ENCODE assay signal across 16 cellular contexts in genomic region chr2:239834143-239834542, GRCh38.
A peak's percentile ranks its signal among the peaks of the same experiment; 100 is the strongest.
DNase-seq lines count a peak whose midpoint lies in the region; ATAC-seq, FAIRE-seq and TF ChIP-seq lines count a peak whose summit lies in the region.
"Had no signal": no experiment of that assay in that cellular context is flagged by ENCODE, and none has a peak within 500 bp of the region (broad histone marks: within the 10 kb centered on the region; RNA-seq: fewer than 3 reads in every experiment).

No MANE protein-coding gene starts in this region.

- no peaks in the 10 kb centered on the region for H3K36me3 ChIP-seq in heart right ventricle
- H3K36me3 ChIP-seq in kidney (ENCODE audit: control insufficient read depth in 1 of 2, insufficient read depth in 2 of 2, low read length in 2 of 2), result no peaks in the 10 kb centered on the region

- H3K4me3 ChIP-seq in heart right ventricle (no peak overlapping the region), kidney (ENCODE audit: low read length in 2 of 2) (no peak overlapping the region)

- peaks cover 0 to 21% (median 5%) of the 10 kb centered on the region in 9 donors for H3K4me1 ChIP-seq in heart right ventricle
- peaks cover 0 to 6% of the 10 kb centered on the region in 2 donors for H3K4me1 ChIP-seq in kidney (ENCODE audit: control insufficient read depth in 1 of 2, insufficient read depth in 1 of 2, low read depth in 1 of 2, low read length in 2 of 2)

- peaks cover 0 to 10% (median 0%) of the 10 kb centered on the region in 11 donors for H3K9me3 ChIP-seq in heart right ventricle
- H3K9me3 ChIP-seq in kidney (ENCODE audit: control insufficient read depth in 1 of 2, low read length in 2 of 2), result peaks cover 0 to 6% of the 10 kb centered on the region in 2 donors

- ATAC-seq in heart right ventricle (no peak), HG02885 (IDR thresholded peaks at IDR 0.05; ENCODE audit: poor library complexity, unreplicated experiment) (no peak), HG02642 (IDR thresholded peaks at IDR 0.05; ENCODE audit: poor library complexity, unreplicated experiment) (no peak)
- ATAC-seq: HepG2 had no signal

- H3K27ac Mint-ChIP-seq in osteocyte (ENCODE audit: unreplicated experiment), result no peak overlapping the region
- H3K27ac Mint-ChIP-seq: CD4-positive, alpha-beta T cell had no signal

- H3K4me1 Mint-ChIP-seq in osteocyte (ENCODE audit: unreplicated experiment), result no peaks in the 10 kb centered on the region

- no peaks in the 10 kb centered on the region for H3K27me3 Mint-ChIP-seq in osteocyte (ENCODE audit: unreplicated experiment)
- H3K27me3 Mint-ChIP-seq: CD4-positive, alpha-beta T cell had no signal

- intact Hi-C loops in cardiac septum (cut with DNase I), result no loop called here
- intact Hi-C loops in heart right ventricle (cut with DNase I), result no loop called here
- intact Hi-C loops in kidney (cut with DNase I), result no loop called here

- H3K9ac ChIP-seq in kidney (ENCODE audit: low read length in 2 of 2), result no peak overlapping the region
- H3K9ac ChIP-seq: KMS-11 had no signal

- peaks cover 13% of the 10 kb centered on the region for H3K9me3 Mint-ChIP-seq in osteocyte (ENCODE audit: unreplicated experiment)
- H3K9me3 Mint-ChIP-seq: CD4-positive, alpha-beta T cell had no signal

- H3K27ac ChIP-seq in heart right ventricle (no peak overlapping the region), kidney (ENCODE audit: low read depth in 2 of 2, low read length in 2 of 2) (no peak overlapping the region)
- H3K27ac ChIP-seq: KMS-11 had no signal

- H3K36me3 Mint-ChIP-seq in osteocyte (ENCODE audit: unreplicated experiment), result no peaks in the 10 kb centered on the region

- TF ChIP-seq CTCF in heart right ventricle (IDR thresholded peaks at IDR 0.05) (no peak), kidney (IDR thresholded peaks at IDR 0.05; ENCODE audit: borderline replicate concordance, extremely low read depth, insufficient read depth) (no peak), osteocyte (IDR thresholded peaks at IDR 0.05) (no peak)

- H3K4me3 Mint-ChIP-seq in osteocyte (ENCODE audit: unreplicated experiment), result no peak overlapping the region
- H3K4me3 Mint-ChIP-seq: CD4-positive, alpha-beta T cell had no signal

- no peaks in the 10 kb centered on the region for H3K27me3 ChIP-seq in heart right ventricle

- no peak for FAIRE-seq in kidney (lab: Jason Lieb, UNC)
- FAIRE-seq: D721Med, HepG2 had no signal

- DNase-seq in cardiac septum (ENCODE audit: low spot score), result peak; percentile 63
- no peak for DNase-seq in heart right ventricle
- DNase-seq in kidney, result peak; percentile 53
- DNase-seq in osteocyte (ENCODE audit: extremely low spot score, unreplicated experiment), result peak; percentile 68
- DNase-seq in activated CD4-positive, alpha-beta T cell treated with anti-CD3 and anti-CD28 coated beads, Interleukin-2, amount 50 U/mL, for 4 hours, result no peak
- DNase-seq: AML-193; CD4-positive, alpha-beta T cell; NCI-H1092 treated with DMSO at 0.1 percent for 48 hours; NCI-H1694; NCI-H345; NCI-H526 treated with DMSO at 0.1 percent for 48 hours had no signal

- 91% methylated on average over 8 of the region's 8 CpGs for WGBS in heart right ventricle, 2 donors

Comparison
In these comparisons a context has a peak if more than half of its experiments do, and no peak if none do; other contexts are left out.
1. DNase-seq: peak in cardiac septum (single experiment), kidney (single experiment) and osteocyte (single experiment); none in heart right ventricle (0 of 2) and activated CD4-positive, alpha-beta T cell treated with anti-CD3 and anti-CD28 coated beads, Interleukin-2, amount 50 U/mL, for 4 hours (0 of 2).